In the genomic region with DNA sequence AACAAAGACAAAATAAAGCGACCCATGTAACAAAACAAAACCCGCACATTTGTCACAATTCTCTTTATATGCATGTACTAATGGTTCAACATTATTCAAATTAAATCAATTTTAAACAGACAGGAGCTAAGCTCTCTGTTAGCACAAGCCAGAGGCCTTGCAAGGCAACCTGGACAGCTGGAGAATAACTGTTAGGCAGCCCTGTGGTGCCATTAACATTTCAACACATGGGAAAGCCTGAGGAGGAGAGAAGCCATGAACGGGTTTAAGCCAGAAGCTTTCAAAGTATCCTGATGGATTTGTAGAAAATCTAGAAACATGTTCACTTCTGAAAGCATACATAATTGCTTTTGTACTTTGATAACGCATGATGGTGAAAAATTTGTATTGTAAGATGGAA, we compare ENCODE assay signal across 28 cellular contexts. TPM values are rescaled to one million over a fixed set of nuclear protein-coding genes. Genes with fewer than 3 reads are reported as not detected.
DNase-seq lines count a peak whose midpoint lies in the region; ATAC-seq, FAIRE-seq and TF ChIP-seq lines count a peak whose summit lies in the region.
"Had no signal": no experiment of that assay in that cellular context is flagged by ENCODE, and none has a peak within 500 bp of the region (broad histone marks: within the 10 kb centered on the region; RNA-seq: fewer than 3 reads in every experiment).

No MANE protein-coding gene starts in this region.

- TF ChIP-seq POLR2A in A549 (IDR thresholded peaks at IDR 0.05; ENCODE audit: low read length), result no peak

- H3K27ac ChIP-seq in A549 (no peak overlapping the region), HL-60 (replicated peaks) (peak overlapping the region; percentile 20; the same call in 1 of the 2 replicates)
- H3K27ac ChIP-seq: BLaER1, SK-N-MC had no signal

- no peaks in the 10 kb centered on the region for H3K4me1 Mint-ChIP-seq in progenitor cell of endocrine pancreas (ENCODE audit: low read depth)
- H3K4me1 Mint-ChIP-seq in activated naive CD4-positive, alpha-beta T cell treated with anti-CD3 and anti-CD28 coated beads, Interleukin-2, amount 10 ng/mL, durations not matched to agents 7 days and 5 days, result no peaks in the 10 kb centered on the region

- ATAC-seq in A549, result no peak
- ATAC-seq: HCT116, HepG2 had no signal

- TF ChIP-seq RAD21 in A549 (conservative IDR thresholded peaks at IDR 0.05 in 1 of 2, IDR thresholded peaks at IDR 0.05 in 1 of 2), result no peak

- WGBS in A549 (ENCODE audit: missing lambda C conversion rate), result 93% methylated on average over 4 of the region's 4 CpGs

- peak; percentile 39 for FAIRE-seq in A549 (lab: Jason Lieb, UNC)
- FAIRE-seq: GM18507, HepG2 had no signal

- no peaks in the 10 kb centered on the region for H3K9me3 ChIP-seq in A549
- H3K9me3 ChIP-seq: BLaER1, Peyer's patch had no signal

- no peaks in the 10 kb centered on the region for H3K4me1 ChIP-seq in A549
- H3K4me1 ChIP-seq: Peyer's patch had no signal

- H3K27me3 Mint-ChIP-seq in progenitor cell of endocrine pancreas, result no peaks in the 10 kb centered on the region
- H3K27me3 Mint-ChIP-seq in activated naive CD4-positive, alpha-beta T cell treated with anti-CD3 and anti-CD28 coated beads, Interleukin-2, amount 10 ng/mL, durations not matched to agents 7 days and 5 days, result no peaks in the 10 kb centered on the region
- H3K27me3 Mint-ChIP-seq: CD4-positive, CD25-positive, alpha-beta regulatory T cell had no signal

- CTCF ChIA-PET in A549 (lab: Yijun Ruan, JAX), result interaction anchor here (1.0 to 2.5 kb wide), 7 partner anchors 8 to 468 kb away, joined by 4 to 15 read pairs (median 9); no protein-coding TSS in a partner anchor
- CTCF ChIA-PET in activated naive CD4-positive, alpha-beta T cell treated with anti-CD3 and anti-CD28 coated beads, Interleukin-2, amount 10 ng/mL, durations not matched to agents 7 days and 5 days (lab: Charles Lee), result interaction anchor here (1.0 to 3.2 kb wide), 3 partner anchors 9 to 407 kb away, joined by 5 to 18 read pairs (median 5); no protein-coding TSS in a partner anchor

- H3K27ac Mint-ChIP-seq in progenitor cell of endocrine pancreas, result peak overlapping the region; percentile 60
- no peak overlapping the region for H3K27ac Mint-ChIP-seq in activated naive CD4-positive, alpha-beta T cell treated with anti-CD3 and anti-CD28 coated beads, Interleukin-2, amount 10 ng/mL, durations not matched to agents 7 days and 5 days

- TF ChIP-seq EP300 in A549 (IDR thresholded peaks at IDR 0.05), result no peak

- POLR2A ChIA-PET in A549 (lab: Yijun Ruan, JAX), result no interaction called here

- peaks cover 29% of the 10 kb centered on the region for H3K36me3 Mint-ChIP-seq in progenitor cell of endocrine pancreas (ENCODE audit: insufficient read depth)
- H3K36me3 Mint-ChIP-seq in activated naive CD4-positive, alpha-beta T cell treated with anti-CD3 and anti-CD28 coated beads, Interleukin-2, amount 10 ng/mL, durations not matched to agents 7 days and 5 days, result peaks cover 28% of the 10 kb centered on the region

- H3K27me3 ChIP-seq in HL-60 (ENCODE audit: insufficient read depth, poor library complexity, severe bottlenecking), result no peaks in the 10 kb centered on the region
- H3K27me3 ChIP-seq: BLaER1, Peyer's patch had no signal

- DNase-seq in A549 (ENCODE audit: low read depth in 1 of 2, low spot score in 1 of 2), result no peak
- no peak for DNase-seq in HL-60 (ENCODE audit: low read depth in 1 of 2, low spot score in 1 of 2)
- peak; percentile 36 for DNase-seq in amniotic epithelial cell (ENCODE audit: low read depth)
- no peak for DNase-seq in progenitor cell of endocrine pancreas (ENCODE audit: low spot score, unreplicated experiment)
- DNase-seq in activated naive CD4-positive, alpha-beta T cell treated with anti-CD3 and anti-CD28 coated beads, Interleukin-2, amount 10 ng/mL, durations not matched to agents 7 days and 5 days, result no peak
- no peak for DNase-seq in activated gamma-delta T cell treated with Interleukin-2 at 50 U/mL for 16 hours
- no peak for DNase-seq in kidney tubule cell (ENCODE audit: low spot score)
- DNase-seq: CD4-positive, CD25-positive, alpha-beta regulatory T cell; DMS153; DND-41; GOT3; Karpas-422; NCI-H1092; NCI-H1417 treated with DMSO at 0.1 percent for 48 hours; NCI-H1694 treated with DMSO at 0.1 percent for 48 hours; NCI-H2081; NCI-H2171; NCI-H226; NCI-H510A; NCI-H69; OCI-M1; Peyer's patch; SIG-M5 had no signal

- TF ChIP-seq CTCF in A549 (IDR thresholded peaks at IDR 0.05) (no peak), HL-60 (IDR thresholded peaks at IDR 0.05; ENCODE audit: insufficient read depth, low read length) (no peak), progenitor cell of endocrine pancreas (IDR thresholded peaks at IDR 0.05; ENCODE audit: unreplicated experiment) (no peak)

- no peaks in the 10 kb centered on the region for H3K9me3 Mint-ChIP-seq in progenitor cell of endocrine pancreas (ENCODE audit: low read depth)
- H3K9me3 Mint-ChIP-seq in activated naive CD4-positive, alpha-beta T cell treated with anti-CD3 and anti-CD28 coated beads, Interleukin-2, amount 10 ng/mL, durations not matched to agents 7 days and 5 days, result no peaks in the 10 kb centered on the region

- no peak overlapping the region for H3K4me3 Mint-ChIP-seq in progenitor cell of endocrine pancreas (ENCODE audit: low read depth)
- no peak overlapping the region for H3K4me3 Mint-ChIP-seq in activated naive CD4-positive, alpha-beta T cell treated with anti-CD3 and anti-CD28 coated beads, Interleukin-2, amount 10 ng/mL, durations not matched to agents 7 days and 5 days
- H3K4me3 Mint-ChIP-seq: CD4-positive, CD25-positive, alpha-beta regulatory T cell had no signal

- H3K4me2 ChIP-seq in A549, result no peak overlapping the region
- H3K4me2 ChIP-seq: BLaER1 had no signal

- H3K4me3 ChIP-seq in A549, result no peak overlapping the region
- no peak overlapping the region for H3K4me3 ChIP-seq in HL-60 (replicated peaks; ENCODE audit: insufficient read depth, low read length)
- H3K4me3 ChIP-seq: BLaER1, Peyer's patch, SK-N-MC had no signal

TF ChIP-seq in A549, 52 proteins besides CTCF, POLR2A, EP300 and RAD21:
- TF ChIP-seq ZSCAN20 (CRISPR knock-in tag; IDR thresholded peaks at IDR 0.05), result no peak
- no peak for TF ChIP-seq CEBPB (IDR thresholded peaks at IDR 0.05)
- TF ChIP-seq FOSL2 (IDR thresholded peaks at IDR 0.05), result no peak
- TF ChIP-seq FOSL2 (CRISPR knock-in tag; IDR thresholded peaks at IDR 0.05), result no peak
- TF ChIP-seq FOSB (CRISPR knock-in tag; IDR thresholded peaks at IDR 0.05), result no peak
- no peak for TF ChIP-seq JUN (IDR thresholded peaks at IDR 0.05)

RNA-seq across cellular contexts. Expression of a gene that starts 34.3 kb away (rescaled TPM):
- 171 and 336 TPM in 2 replicates for polyA plus RNA-seq in A549 (2011; rRNA removed)
- polyA plus RNA-seq in A549 (2012; cell fraction: cytosol; rRNA removed), result 94.0 and 114 TPM in 2 replicates
- 35.0 and 59.7 TPM in 2 replicates for polyA plus RNA-seq in A549 (2012; cell fraction: nucleus; rRNA removed)
- polyA plus RNA-seq in A549 (2017; fragmentation: RNase III; extraction: RNeasy Plus Mini Kit Qiagen cat#74134 plus additional on column Dnase treatment), result 305 to 350 TPM (median 328 TPM) in 3 replicates
- 45.1 and 59.6 TPM in 2 replicates for polyA minus RNA-seq in A549 (2011; rRNA and poly(A)+ RNA removed)
- total RNA-seq in progenitor cell of endocrine pancreas, result 96.2 and 96.8 TPM in 2 replicates

RNA-seq across cellular contexts. Expression of a gene that starts 41.1 kb away (rescaled TPM):
- polyA plus RNA-seq in A549 (2011; rRNA removed), result 12.7 and 14.7 TPM in 2 replicates
- polyA plus RNA-seq in A549 (2012; cell fraction: cytosol; rRNA removed), result 7.6 and 7.7 TPM in 2 replicates
- 14.7 and 24.3 TPM in 2 replicates for polyA plus RNA-seq in A549 (2012; cell fraction: nucleus; rRNA removed)
- polyA plus RNA-seq in A549 (2017; fragmentation: RNase III; extraction: RNeasy Plus Mini Kit Qiagen cat#74134 plus additional on column Dnase treatment), result 10.2 to 12.5 TPM (median 11.6 TPM) in 3 replicates
- 17.8 and 23.2 TPM in 2 replicates for polyA minus RNA-seq in A549 (2011; rRNA and poly(A)+ RNA removed)
- total RNA-seq in progenitor cell of endocrine pancreas, result 36.7 and 38.2 TPM in 2 replicates
